In the genomic region with DNA sequence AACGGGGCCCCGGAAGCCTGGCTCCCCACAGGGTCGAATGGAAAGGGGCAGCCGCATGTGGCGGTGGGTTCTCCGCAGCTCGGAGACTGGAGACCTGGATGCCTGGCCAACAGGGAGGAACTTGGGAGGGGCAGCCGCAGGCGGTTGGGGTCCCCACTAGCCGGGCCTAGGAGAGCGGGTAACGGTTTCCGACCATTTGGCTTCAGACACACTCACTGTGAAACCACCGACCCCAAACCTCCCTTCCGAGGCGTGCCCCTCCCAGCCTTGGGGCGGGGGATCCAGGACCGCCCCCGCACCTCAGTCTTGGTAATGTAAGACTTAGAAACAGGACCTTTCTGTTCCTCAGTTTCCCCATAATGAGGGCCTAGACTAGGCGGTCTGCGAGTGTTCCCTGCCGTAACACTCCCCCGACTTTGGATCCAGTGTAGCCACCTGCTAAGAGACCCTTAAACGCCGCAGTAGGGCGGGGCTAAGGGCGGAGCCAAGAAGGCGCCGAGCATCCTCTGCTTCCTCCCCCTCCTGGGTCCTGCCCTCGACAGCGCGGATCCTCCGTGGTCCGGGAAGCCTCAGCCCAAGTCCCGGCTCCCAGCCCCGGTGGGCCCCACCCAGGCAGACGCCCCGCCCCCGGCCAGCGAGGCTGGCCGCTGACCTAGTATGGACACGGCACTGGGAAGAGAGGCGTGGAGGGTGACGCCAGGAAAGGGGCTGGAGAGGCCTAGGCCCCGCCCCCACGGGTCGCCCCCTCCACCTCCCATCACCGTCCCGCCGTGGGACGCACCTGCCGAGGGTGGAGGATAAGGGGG, we compare ENCODE assay signal across 8 cellular contexts. TPM values are rescaled to one million over a fixed set of nuclear protein-coding genes. Genes with fewer than 3 reads are reported as not detected.
DNase-seq lines count a peak whose midpoint lies in the region; ATAC-seq, FAIRE-seq and TF ChIP-seq lines count a peak whose summit lies in the region.

No MANE protein-coding gene starts in this region.

- peaks cover 31% of the 10 kb centered on the region for H3K27me3 Mint-ChIP-seq in MCF 10A (ENCODE audit: insufficient read depth, unreplicated experiment)
- H3K27me3 Mint-ChIP-seq in astrocyte (ENCODE audit: low read depth, unreplicated experiment) = peaks cover 21% of the 10 kb centered on the region

- H3K36me3 Mint-ChIP-seq in MCF 10A (ENCODE audit: insufficient read depth, unreplicated experiment) (no peaks in the 10 kb centered on the region), astrocyte (ENCODE audit: low read depth, unreplicated experiment) (peaks cover 3% of the 10 kb centered on the region)

- H3K27ac Mint-ChIP-seq in MCF 10A (ENCODE audit: low read depth, unreplicated experiment) = no peak overlapping the region
- no peak overlapping the region for H3K27ac Mint-ChIP-seq in astrocyte (ENCODE audit: unreplicated experiment)

- H3K4me1 Mint-ChIP-seq in MCF 10A (ENCODE audit: insufficient read depth, unreplicated experiment) (peaks cover 8% of the 10 kb centered on the region), astrocyte (ENCODE audit: low read depth, unreplicated experiment) (peaks cover 2% of the 10 kb centered on the region)

- peak overlapping the region; percentile 52 to 73 (median 58) for H3K4me3 ChIP-seq in breast epithelium
- H3K4me3 ChIP-seq in astrocyte (ENCODE audit: insufficient read depth, low read depth, low read length) = peak overlapping the region; percentile 38
- peak overlapping the region; percentile 19 to 54 (median 36) for H3K4me3 ChIP-seq in skin epidermis

- H2AFZ ChIP-seq in astrocyte (ENCODE audit: low read depth, low read length) = peak overlapping the region; percentile 40

- no peak for TF ChIP-seq CTCF in breast epithelium (IDR thresholded peaks at IDR 0.05)
- TF ChIP-seq CTCF in MCF 10A (IDR thresholded peaks at IDR 0.05; ENCODE audit: unreplicated experiment) = no peak
- no peak for TF ChIP-seq CTCF in astrocyte (IDR thresholded peaks at IDR 0.05; ENCODE audit: insufficient read depth, low read depth, low read length)

- H4K20me1 ChIP-seq in astrocyte (ENCODE audit: insufficient read depth, low read length) = peaks cover 5% of the 10 kb centered on the region

- peak overlapping the region; percentile 81 for H3K4me2 ChIP-seq in astrocyte (ENCODE audit: low read length)

- DNase-seq in breast epithelium (ENCODE audit: low spot score in 2 of 2) (peak; percentile 69 to 81), MCF 10A (ENCODE audit: unreplicated experiment) (no peak), T-helper 1 cell (peak; percentile 58 to 89 (median 71)), astrocyte (ENCODE audit: low read depth) (peak; percentile 47), iPS-NIHi11 (ENCODE audit: low spot score) (peak; percentile 94), NCI-H1092 (lab: John Stamatoyannopoulos, UW) (no peak)

- peak overlapping the region; percentile 46 for H3K9ac ChIP-seq in astrocyte (ENCODE audit: low read length)

- H3K27me3 ChIP-seq in breast epithelium (peaks cover 0 to 22% of the 10 kb centered on the region in 2 donors), astrocyte (ENCODE audit: insufficient read depth, low read length) (peaks cover 38% of the 10 kb centered on the region)

- CTCF ChIA-PET in MCF 10A (lab: Yijun Ruan, JAX) = interaction anchor here (0.5 to 0.6 kb wide), 2 partner anchors 100 to 333 kb away, joined by 3 read pairs; no protein-coding TSS in a partner anchor

- H3K4me3 Mint-ChIP-seq in MCF 10A (ENCODE audit: unreplicated experiment) (no peak overlapping the region), astrocyte (ENCODE audit: unreplicated experiment) (peak overlapping the region; percentile 82)

- peak; percentile 3 for TF ChIP-seq POLR2A in breast epithelium (IDR thresholded peaks at IDR 0.05)

- POLR2A ChIA-PET in MCF 10A (lab: Yijun Ruan, JAX) = no interaction called here

- H3K4me1 ChIP-seq in breast epithelium (peaks cover 15 to 17% of the 10 kb centered on the region in 2 donors), astrocyte (ENCODE audit: insufficient read depth, low read length) (peaks cover 24% of the 10 kb centered on the region)

- no peaks in the 10 kb centered on the region for H3K9me3 Mint-ChIP-seq in MCF 10A (ENCODE audit: unreplicated experiment)
- no peaks in the 10 kb centered on the region for H3K9me3 Mint-ChIP-seq in astrocyte (ENCODE audit: unreplicated experiment)

- H3K27ac ChIP-seq in breast epithelium (peak overlapping the region; percentile 75 to 92), astrocyte (ENCODE audit: low read depth, low read length) (no peak overlapping the region), skin epidermis (peak overlapping the region; percentile 34 to 97 (median 84))

- ATAC-seq in GM21786 (IDR thresholded peaks at IDR 0.05; ENCODE audit: unreplicated experiment) = no peak

- H3K36me3 ChIP-seq in breast epithelium (no peaks in the 10 kb centered on the region), astrocyte (ENCODE audit: insufficient read depth, low read length) (no peaks in the 10 kb centered on the region)

- FAIRE-seq in astrocyte (lab: Jason Lieb, UNC) = no peak

- intact Hi-C loops in breast epithelium (cut with DNase I; ENCODE audit: low total_unique reads) = no loop called here
- intact Hi-C loops in MCF 10A (cut with micrococcal nuclease) = no loop called here

- BruUV-seq in MCF 10A (replicated peaks; lab: Mats Ljungman, UMichigan) = no TSS peak

- H3K79me2 ChIP-seq in astrocyte (ENCODE audit: insufficient read depth, low read length) = no peaks in the 10 kb centered on the region

- H3K9me3 ChIP-seq in breast epithelium (no peaks in the 10 kb centered on the region), astrocyte (ENCODE audit: insufficient read depth, low read depth, low read length) (no peaks in the 10 kb centered on the region)

RNA-seq across cellular contexts. Expression of a gene that starts 1.8 kb away (rescaled TPM):
- total RNA-seq in breast epithelium (10 to 100 TPM in 2 of 3 donors, 1 to 10 TPM in 1; 10.0 to 12.5 (median 11.5) TPM), MCF 10A (2022) (not detected in 2 replicates), astrocyte (3.9 and 5.4 TPM in 2 replicates)

RNA-seq across cellular contexts. Expression of a gene that starts 14.0 kb away (rescaled TPM):
- 1 to 10 TPM; 1.3 to 4.5 (median 3.4) TPM for total RNA-seq in breast epithelium
- 0.09 and 0.10 TPM in 2 replicates for total RNA-seq in MCF 10A (2022)
- 0.68 and 1.0 TPM in 2 replicates for total RNA-seq in astrocyte

RNA-seq across cellular contexts. Expression of a gene that starts 22.7 kb away (rescaled TPM):
- 1 to 10 TPM; 1.8 to 4.3 (median 3.5) TPM for total RNA-seq in breast epithelium
- not detected in 2 replicates for total RNA-seq in MCF 10A (2022)
- total RNA-seq in astrocyte = 0.14 and 0.17 TPM in 2 replicates

RNA-seq across cellular contexts. Expression of a gene that starts 32.6 kb away (rescaled TPM):
- total RNA-seq in breast epithelium = 100 to 1,000 TPM; 264 to 293 (median 277) TPM
- total RNA-seq in MCF 10A (2022) = 446 and 503 TPM in 2 replicates
- total RNA-seq in astrocyte = 210 and 215 TPM in 2 replicates

RNA-seq across cellular contexts. Expression of a gene that starts 57.3 kb away (rescaled TPM):
- total RNA-seq in breast epithelium = 10 to 100 TPM in 2 of 3 donors, 1 to 10 TPM in 1; 7.7 to 16.1 (median 14.0) TPM
- total RNA-seq in MCF 10A (2022) = 4.9 and 6.8 TPM in 2 replicates
- total RNA-seq in astrocyte = 11.2 and 12.3 TPM in 2 replicates

Comparison
In these comparisons a context has a peak if more than half of its experiments do, and no peak if none do; other contexts are left out.
1. DNase-seq: peak in breast epithelium (2 of 2), T-helper 1 cell (5 of 5), astrocyte (single experiment) and iPS-NIHi11 (single experiment); none in MCF 10A (single experiment) and NCI-H1092 (single experiment).
2. Peak in every context shown above with its lines, with median percentiles within 50 percentile points of each other: H3K4me3 ChIP-seq.